In genomic region chr17:18158022-18158600, GRCh38 we compare ENCODE assay signal across 8 cellular contexts. TPM values are rescaled to one million over a fixed set of nuclear protein-coding genes. Genes with fewer than 3 reads are reported as not detected.
DNase-seq lines count a peak whose midpoint lies in the region; ATAC-seq and TF ChIP-seq lines count a peak whose summit lies in the region.

No MANE protein-coding gene starts in this region.

- intact Hi-C loops in mucosa of descending colon (cut with DNase I, micrococcal nuclease): no loop called here

- TF ChIP-seq CTCF in mucosa of descending colon (IDR thresholded peaks at IDR 0.05): no peak

- peaks cover 14% of the 10 kb centered on the region for H3K4me1 ChIP-seq in CD4-positive, CD25-positive, alpha-beta regulatory T cell (ENCODE audit: control insufficient read depth, insufficient read depth, low read length, poor library complexity, severe bottlenecking)
- peaks cover 10% of the 10 kb centered on the region for H3K4me1 ChIP-seq in mucosa of descending colon (ENCODE audit: low read depth)

- peak; percentile 86 for ATAC-seq in CD4-positive, CD25-positive, alpha-beta regulatory T cell (ENCODE audit: low read depth in 2 of 2)
- peak; percentile 55 for ATAC-seq in GM21528 (IDR thresholded peaks at IDR 0.05; ENCODE audit: low FRiP score, unreplicated experiment)
- ATAC-seq in mucosa of descending colon: peak; percentile 92

- peaks cover 0 to 25% (median 9%) of the 10 kb centered on the region in 4 donors for H3K4me1 Mint-ChIP-seq in CD4-positive, CD25-positive, alpha-beta regulatory T cell

- peak overlapping the region; percentile 43 to 92 (median 88) for H3K4me3 Mint-ChIP-seq in CD4-positive, CD25-positive, alpha-beta regulatory T cell

- H3K9me3 ChIP-seq in CD4-positive, CD25-positive, alpha-beta regulatory T cell (ENCODE audit: control insufficient read depth in 2 of 2, low read length in 2 of 2): no peaks in the 10 kb centered on the region
- H3K9me3 ChIP-seq in mucosa of descending colon: no peaks in the 10 kb centered on the region

- no peaks in the 10 kb centered on the region for H3K36me3 Mint-ChIP-seq in CD4-positive, CD25-positive, alpha-beta regulatory T cell

- H3K9me3 Mint-ChIP-seq in CD4-positive, CD25-positive, alpha-beta regulatory T cell: no peaks in the 10 kb centered on the region

- no peaks in the 10 kb centered on the region for H3K36me3 ChIP-seq in CD4-positive, CD25-positive, alpha-beta regulatory T cell (ENCODE audit: control insufficient read depth, insufficient read depth, low read length)
- H3K36me3 ChIP-seq in mucosa of descending colon (ENCODE audit: low read depth): no peaks in the 10 kb centered on the region

- H3K27me3 ChIP-seq in CD4-positive, CD25-positive, alpha-beta regulatory T cell (ENCODE audit: control insufficient read depth, insufficient read depth, low read length): no peaks in the 10 kb centered on the region

- H3K27me3 Mint-ChIP-seq in CD4-positive, CD25-positive, alpha-beta regulatory T cell: no peaks in the 10 kb centered on the region

- H3K27ac Mint-ChIP-seq in CD4-positive, CD25-positive, alpha-beta regulatory T cell: peak overlapping the region in 2 of 3 donors; percentile 91 to 96

- peak; percentile 87 to 93 (median 91) for DNase-seq in CD4-positive, CD25-positive, alpha-beta regulatory T cell
- DNase-seq in NCI-H226: peak; percentile 71
- DNase-seq in activated CD8-positive, alpha-beta memory T cell treated with anti-CD3 and anti-CD28 coated beads, Interleukin-2, amount 50 U/mL, for 1 hour (ENCODE audit: extremely low read depth): peak; percentile 86
- DNase-seq in epidermal melanocyte (ENCODE audit: insufficient read length, low spot score): peak; percentile 71
- DNase-seq in mucosa of descending colon: peak; percentile 98 to 99 (median 98)
- DNase-seq in stimulated activated CD8-positive, alpha-beta memory T cell treated with anti-CD3 and anti-CD28 coated beads, Interleukin-2, amount 100 ng/mL, for 1 hour (ENCODE audit: low read depth in 2 of 2): peak; percentile 82 to 93
- no peak for DNase-seq in NCI-H1105 treated with DMSO at 0.1 percent for 48 hours (lab: John Stamatoyannopoulos, UW)

- peak overlapping the region; percentile 38 for H3K27ac ChIP-seq in CD4-positive, CD25-positive, alpha-beta regulatory T cell (ENCODE audit: insufficient read depth, low read length, poor library complexity, severe bottlenecking)

- peak overlapping the region; percentile 37 for H3K4me3 ChIP-seq in CD4-positive, CD25-positive, alpha-beta regulatory T cell (ENCODE audit: low read depth, low read length)
- H3K4me3 ChIP-seq in mucosa of descending colon: peak overlapping the region; percentile 14

RNA-seq across cellular contexts. Expression of gene ALKBH5, which starts 25.5 kb away (rescaled TPM):
- 118 TPM for total RNA-seq in CD4-positive, CD25-positive, alpha-beta regulatory T cell
- polyA plus RNA-seq in CD4-positive, CD25-positive, alpha-beta regulatory T cell: 100 to 1,000 TPM; 102 to 123 (median 115) TPM
- 100 to 1,000 TPM in 1 of 3 donors, 10 to 100 TPM in 2; 70.7 to 151 (median 75.6) TPM for total RNA-seq in mucosa of descending colon

RNA-seq across cellular contexts. Expression of gene MYO15A, which starts 49.6 kb away (rescaled TPM):
- total RNA-seq in CD4-positive, CD25-positive, alpha-beta regulatory T cell: 0.81 TPM
- under 1 TPM in 3 of 4 donors, not detected in 1; 0.19 to 0.35 (median 0.25) TPM for polyA plus RNA-seq in CD4-positive, CD25-positive, alpha-beta regulatory T cell
- total RNA-seq in mucosa of descending colon: 1 to 10 TPM in 2 of 3 donors, under 1 TPM in 1; 0.60 to 2.0 (median 1.2) TPM
